In the genomic region with DNA sequence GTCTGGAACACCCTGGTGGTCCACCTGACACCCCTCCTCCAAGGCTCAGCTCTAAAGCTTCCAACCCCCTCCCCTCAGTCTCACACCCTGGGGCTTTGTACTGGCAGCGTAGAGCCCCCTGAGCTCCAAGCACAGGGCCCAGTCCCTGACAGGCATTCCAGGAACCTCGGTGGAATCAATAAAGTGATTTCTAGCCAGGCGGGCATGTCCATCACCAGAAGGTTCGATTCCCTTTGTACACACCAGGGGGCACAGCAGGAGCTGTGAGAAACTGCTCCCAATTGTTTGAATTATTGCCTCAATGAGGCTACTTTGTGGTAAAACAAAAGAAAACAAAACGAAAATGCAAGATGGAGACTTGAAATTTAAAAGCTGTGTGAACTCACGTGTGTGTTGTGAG, we compare ENCODE assay signal across 8 cellular contexts. TPM values are rescaled to one million over a fixed set of nuclear protein-coding genes. Genes with fewer than 3 reads are reported as not detected.
A peak's percentile ranks its signal among the peaks of the same experiment; 100 is the strongest.
DNase-seq lines count a peak whose midpoint lies in the region; ATAC-seq, FAIRE-seq and TF ChIP-seq lines count a peak whose summit lies in the region.

No MANE protein-coding gene starts in this region.

- ATAC-seq in effector memory CD8-positive, alpha-beta T cell (replicated peaks): peak; percentile 59
- peak; percentile 92 to 95 (median 94) for ATAC-seq in pancreas

- no peak overlapping the region for H3K4me3 ChIP-seq in Caco-2 (ENCODE audit: low read depth, low read length)
- H3K4me3 ChIP-seq in HL-60 (replicated peaks; ENCODE audit: insufficient read depth, low read length): no peak overlapping the region
- H3K4me3 ChIP-seq in pancreas: no peak overlapping the region

- H3K27ac Mint-ChIP-seq in Caco-2 (ENCODE audit: unreplicated experiment): no peak overlapping the region
- H3K27ac Mint-ChIP-seq in effector memory CD8-positive, alpha-beta T cell: peak overlapping the region in 1 of 2 donors; percentile 82

- H3K9me3 ChIP-seq in Caco-2: no peaks in the 10 kb centered on the region
- no peaks in the 10 kb centered on the region for H3K9me3 ChIP-seq in pancreas

- no peaks in the 10 kb centered on the region for H3K36me3 ChIP-seq in Caco-2 (ENCODE audit: control insufficient read depth, insufficient read depth, low read length)
- H3K36me3 ChIP-seq in pancreas: no peaks in the 10 kb centered on the region

- POLR2A ChIA-PET in Caco-2 (lab: Charles Lee): no interaction called here

- H3K9me3 Mint-ChIP-seq in Caco-2 (ENCODE audit: unreplicated experiment): no peaks in the 10 kb centered on the region
- H3K9me3 Mint-ChIP-seq in effector memory CD8-positive, alpha-beta T cell: no peaks in the 10 kb centered on the region

- H3K27ac ChIP-seq in HL-60 (replicated peaks) (no peak overlapping the region), pancreas (no peak overlapping the region)

- peak in 1 of 2 experiments; percentile 50 for DNase-seq in Caco-2
- peak in 1 of 2 experiments; percentile 29 for DNase-seq in HL-60 (ENCODE audit: low read depth in 1 of 2, low spot score in 1 of 2)
- DNase-seq in activated CD4-positive, alpha-beta T cell treated with anti-CD3 and anti-CD28 coated beads for 4 hours: peak; percentile 48 to 61
- DNase-seq in effector memory CD8-positive, alpha-beta T cell: peak; percentile 44 to 55 (median 47)
- peak in 4 of 6 donors; percentile 63 to 81 (median 74) for DNase-seq in pancreas
- no peak for DNase-seq in middle frontal gyrus (ENCODE audit: extremely low spot score, low spot score)
- DNase-seq in cerebellar nuclear complex (lab: John Stamatoyannopoulos, UW): no peak
- no peak for DNase-seq in NCI-H1048 (lab: John Stamatoyannopoulos, UW)

- WGBS in pancreas, 2 donors: 8 to 9% methylated on average over 6 of the region's 6 CpGs

- no peak for FAIRE-seq in pancreas (lab: Jason Lieb, UNC)

- CTCF ChIA-PET in Caco-2 (lab: Charles Lee): interaction anchor here (1.0 to 1.1 kb wide), 2 partner anchors 52 to 124 kb away, joined by 4 to 5 read pairs; partner anchors contain the start of gene SMPD3

- no TSS peak for BruUV-seq in Caco-2 (replicated peaks; lab: Mats Ljungman, UMichigan)

- TF ChIP-seq CTCF in Caco-2 (IDR thresholded peaks at IDR 0.05; ENCODE audit: insufficient read depth in 1 of 2, low read depth in 1 of 2, low read length in 1 of 2, severe bottlenecking in 1 of 2, unreplicated experiment in 1 of 2) (peak; percentile 65 to 69), HL-60 (IDR thresholded peaks at IDR 0.05; ENCODE audit: insufficient read depth, low read length) (peak; percentile 38), pancreas (IDR thresholded peaks at IDR 0.05) (peak; percentile 53 to 74 (median 71))

- no peaks in the 10 kb centered on the region for H3K27me3 Mint-ChIP-seq in Caco-2 (ENCODE audit: insufficient read depth, unreplicated experiment)
- H3K27me3 Mint-ChIP-seq in effector memory CD8-positive, alpha-beta T cell: no peaks in the 10 kb centered on the region

- H3K4me3 Mint-ChIP-seq in Caco-2 (ENCODE audit: unreplicated experiment): no peak overlapping the region
- no peak overlapping the region for H3K4me3 Mint-ChIP-seq in effector memory CD8-positive, alpha-beta T cell

- intact Hi-C loops in Caco-2 (cut with micrococcal nuclease; ENCODE audit: unreplicated experiment): no loop called here
- intact Hi-C loops in pancreas (cut with DNase I): loop anchor here (5.0 to 10.0 kb wide), 2 partner anchors 108 to 111 kb away; no protein-coding TSS in a partner anchor

- H3K36me3 Mint-ChIP-seq in Caco-2 (ENCODE audit: insufficient read depth, unreplicated experiment): no peaks in the 10 kb centered on the region
- H3K36me3 Mint-ChIP-seq in effector memory CD8-positive, alpha-beta T cell (ENCODE audit: insufficient read depth): peaks cover 3% of the 10 kb centered on the region

- H3K27me3 ChIP-seq in Caco-2 (replicated peaks; ENCODE audit: control insufficient read depth, insufficient read depth, low read length) (no peaks in the 10 kb centered on the region), HL-60 (ENCODE audit: insufficient read depth, poor library complexity, severe bottlenecking) (no peaks in the 10 kb centered on the region), pancreas (no peaks in the 10 kb centered on the region)

- no peaks in the 10 kb centered on the region for H3K4me1 Mint-ChIP-seq in Caco-2 (ENCODE audit: low read depth, unreplicated experiment)
- peaks cover 8 to 19% of the 10 kb centered on the region in 2 donors for H3K4me1 Mint-ChIP-seq in effector memory CD8-positive, alpha-beta T cell (ENCODE audit: low read depth in 2 of 2)

- H3K4me1 ChIP-seq in Caco-2 (no peaks in the 10 kb centered on the region), pancreas (no peaks in the 10 kb centered on the region)

RNA-seq across cellular contexts. Expression of gene SMPD3, which starts 51.8 kb away (rescaled TPM):
- total RNA-seq in Caco-2 (2022) (2.4 and 2.8 TPM in 2 replicates), pancreas (1 to 10 TPM in 5 of 6 donors, under 1 TPM in 1; 0.83 to 5.5 (median 1.9) TPM)
- polyA plus RNA-seq in pancreas: 1 to 10 TPM; 2.8 to 3.3 TPM

Comparison
In these comparisons a context has a peak if more than half of its experiments do, and no peak if none do; other contexts are left out.
1. DNase-seq: peak in activated CD4-positive, alpha-beta T cell treated with anti-CD3 and anti-CD28 coated beads for 4 hours (2 of 2), effector memory CD8-positive, alpha-beta T cell (3 of 3) and pancreas (4 of 6); none in middle frontal gyrus (single experiment), cerebellar nuclear complex (0 of 2) and NCI-H1048 (single experiment).
2. Peak in every context shown above with its lines, with median percentiles within 50 percentile points of each other: CTCF ChIP-seq.